ENCODE assay signal across 1 cellular context in the genomic region with DNA sequence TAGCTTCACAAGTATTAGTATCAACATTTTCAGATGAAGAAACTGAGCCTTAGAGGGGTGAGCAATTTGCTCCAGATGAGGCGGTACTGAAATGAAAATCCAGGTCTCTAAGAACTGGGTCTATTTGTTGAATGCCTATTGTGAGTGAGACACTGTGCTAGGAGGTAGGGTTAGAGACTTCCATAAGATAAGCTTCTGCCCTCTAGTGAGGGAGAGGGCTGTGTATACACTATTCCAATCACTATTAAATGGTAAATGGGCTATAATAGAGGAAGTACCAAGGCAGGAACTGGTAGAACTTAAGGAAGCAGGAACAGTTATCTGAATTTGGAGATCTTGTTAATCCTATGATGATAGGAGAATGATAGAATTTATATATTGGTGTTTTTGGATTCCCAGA.
TF ChIP-seq lines count a peak whose summit lies in the region.

No MANE protein-coding gene starts in this region.

TF ChIP-seq in GM23338, 12 proteins besides CTCF, POLR2A, EP300 and RAD21 (continued from another document):
- TF ChIP-seq, protein P1, sequence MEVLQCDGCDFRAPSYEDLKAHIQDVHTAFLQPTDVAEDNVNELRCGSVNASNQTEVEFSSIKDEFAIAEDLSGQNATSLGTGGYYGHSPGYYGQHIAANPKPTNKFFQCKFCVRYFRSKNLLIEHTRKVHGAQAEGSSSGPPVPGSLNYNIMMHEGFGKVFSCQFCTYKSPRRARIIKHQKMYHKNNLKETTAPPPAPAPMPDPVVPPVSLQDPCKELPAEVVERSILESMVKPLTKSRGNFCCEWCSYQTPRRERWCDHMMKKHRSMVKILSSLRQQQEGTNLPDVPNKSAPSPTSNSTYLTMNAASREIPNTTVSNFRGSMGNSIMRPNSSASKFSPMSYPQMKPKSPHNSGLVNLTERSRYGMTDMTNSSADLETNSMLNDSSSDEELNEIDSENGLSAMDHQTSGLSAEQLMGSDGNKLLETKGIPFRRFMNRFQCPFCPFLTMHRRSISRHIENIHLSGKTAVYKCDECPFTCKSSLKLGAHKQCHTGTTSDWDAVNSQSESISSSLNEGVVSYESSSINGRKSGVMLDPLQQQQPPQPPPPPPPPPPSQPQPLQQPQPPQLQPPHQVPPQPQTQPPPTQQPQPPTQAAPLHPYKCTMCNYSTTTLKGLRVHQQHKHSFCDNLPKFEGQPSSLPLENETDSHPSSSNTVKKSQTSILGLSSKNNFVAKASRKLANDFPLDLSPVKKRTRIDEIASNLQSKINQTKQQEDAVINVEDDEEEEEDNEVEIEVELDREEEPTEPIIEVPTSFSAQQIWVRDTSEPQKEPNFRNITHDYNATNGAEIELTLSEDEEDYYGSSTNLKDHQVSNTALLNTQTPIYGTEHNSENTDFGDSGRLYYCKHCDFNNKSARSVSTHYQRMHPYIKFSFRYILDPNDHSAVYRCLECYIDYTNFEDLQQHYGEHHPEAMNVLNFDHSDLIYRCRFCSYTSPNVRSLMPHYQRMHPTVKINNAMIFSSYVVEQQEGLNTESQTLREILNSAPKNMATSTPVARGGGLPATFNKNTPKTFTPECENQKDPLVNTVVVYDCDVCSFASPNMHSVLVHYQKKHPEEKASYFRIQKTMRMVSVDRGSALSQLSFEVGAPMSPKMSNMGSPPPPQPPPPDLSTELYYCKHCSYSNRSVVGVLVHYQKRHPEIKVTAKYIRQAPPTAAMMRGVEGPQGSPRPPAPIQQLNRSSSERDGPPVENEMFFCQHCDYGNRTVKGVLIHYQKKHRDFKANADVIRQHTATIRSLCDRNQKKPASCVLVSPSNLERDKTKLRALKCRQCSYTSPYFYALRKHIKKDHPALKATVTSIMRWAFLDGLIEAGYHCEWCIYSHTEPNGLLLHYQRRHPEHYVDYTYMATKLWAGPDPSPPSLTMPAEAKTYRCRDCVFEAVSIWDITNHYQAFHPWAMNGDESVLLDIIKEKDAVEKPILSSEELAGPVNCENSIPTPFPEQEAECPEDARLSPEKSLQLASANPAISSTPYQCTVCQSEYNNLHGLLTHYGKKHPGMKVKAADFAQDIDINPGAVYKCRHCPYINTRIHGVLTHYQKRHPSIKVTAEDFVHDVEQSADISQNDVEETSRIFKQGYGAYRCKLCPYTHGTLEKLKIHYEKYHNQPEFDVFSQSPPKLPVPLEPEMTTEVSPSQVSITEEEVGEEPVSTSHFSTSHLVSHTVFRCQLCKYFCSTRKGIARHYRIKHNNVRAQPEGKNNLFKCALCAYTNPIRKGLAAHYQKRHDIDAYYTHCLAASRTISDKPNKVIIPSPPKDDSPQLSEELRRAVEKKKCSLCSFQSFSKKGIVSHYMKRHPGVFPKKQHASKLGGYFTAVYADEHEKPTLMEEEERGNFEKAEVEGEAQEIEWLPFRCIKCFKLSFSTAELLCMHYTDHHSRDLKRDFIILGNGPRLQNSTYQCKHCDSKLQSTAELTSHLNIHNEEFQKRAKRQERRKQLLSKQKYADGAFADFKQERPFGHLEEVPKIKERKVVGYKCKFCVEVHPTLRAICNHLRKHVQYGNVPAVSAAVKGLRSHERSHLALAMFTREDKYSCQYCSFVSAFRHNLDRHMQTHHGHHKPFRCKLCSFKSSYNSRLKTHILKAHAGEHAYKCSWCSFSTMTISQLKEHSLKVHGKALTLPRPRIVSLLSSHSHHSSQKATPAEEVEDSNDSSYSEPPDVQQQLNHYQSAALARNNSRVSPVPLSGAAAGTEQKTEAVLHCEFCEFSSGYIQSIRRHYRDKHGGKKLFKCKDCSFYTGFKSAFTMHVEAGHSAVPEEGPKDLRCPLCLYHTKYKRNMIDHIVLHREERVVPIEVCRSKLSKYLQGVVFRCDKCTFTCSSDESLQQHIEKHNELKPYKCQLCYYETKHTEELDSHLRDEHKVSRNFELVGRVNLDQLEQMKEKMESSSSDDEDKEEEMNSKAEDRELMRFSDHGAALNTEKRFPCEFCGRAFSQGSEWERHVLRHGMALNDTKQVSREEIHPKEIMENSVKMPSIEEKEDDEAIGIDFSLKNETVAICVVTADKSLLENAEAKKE (CRISPR knock-in tag; IDR thresholded peaks at IDR 0.05): no peak
- TF ChIP-seq, protein P2, sequence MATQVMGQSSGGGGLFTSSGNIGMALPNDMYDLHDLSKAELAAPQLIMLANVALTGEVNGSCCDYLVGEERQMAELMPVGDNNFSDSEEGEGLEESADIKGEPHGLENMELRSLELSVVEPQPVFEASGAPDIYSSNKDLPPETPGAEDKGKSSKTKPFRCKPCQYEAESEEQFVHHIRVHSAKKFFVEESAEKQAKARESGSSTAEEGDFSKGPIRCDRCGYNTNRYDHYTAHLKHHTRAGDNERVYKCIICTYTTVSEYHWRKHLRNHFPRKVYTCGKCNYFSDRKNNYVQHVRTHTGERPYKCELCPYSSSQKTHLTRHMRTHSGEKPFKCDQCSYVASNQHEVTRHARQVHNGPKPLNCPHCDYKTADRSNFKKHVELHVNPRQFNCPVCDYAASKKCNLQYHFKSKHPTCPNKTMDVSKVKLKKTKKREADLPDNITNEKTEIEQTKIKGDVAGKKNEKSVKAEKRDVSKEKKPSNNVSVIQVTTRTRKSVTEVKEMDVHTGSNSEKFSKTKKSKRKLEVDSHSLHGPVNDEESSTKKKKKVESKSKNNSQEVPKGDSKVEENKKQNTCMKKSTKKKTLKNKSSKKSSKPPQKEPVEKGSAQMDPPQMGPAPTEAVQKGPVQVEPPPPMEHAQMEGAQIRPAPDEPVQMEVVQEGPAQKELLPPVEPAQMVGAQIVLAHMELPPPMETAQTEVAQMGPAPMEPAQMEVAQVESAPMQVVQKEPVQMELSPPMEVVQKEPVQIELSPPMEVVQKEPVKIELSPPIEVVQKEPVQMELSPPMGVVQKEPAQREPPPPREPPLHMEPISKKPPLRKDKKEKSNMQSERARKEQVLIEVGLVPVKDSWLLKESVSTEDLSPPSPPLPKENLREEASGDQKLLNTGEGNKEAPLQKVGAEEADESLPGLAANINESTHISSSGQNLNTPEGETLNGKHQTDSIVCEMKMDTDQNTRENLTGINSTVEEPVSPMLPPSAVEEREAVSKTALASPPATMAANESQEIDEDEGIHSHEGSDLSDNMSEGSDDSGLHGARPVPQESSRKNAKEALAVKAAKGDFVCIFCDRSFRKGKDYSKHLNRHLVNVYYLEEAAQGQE (IDR thresholded peaks at IDR 0.05; ENCODE audit: unreplicated experiment): no peak
- TF ChIP-seq EZH2 (IDR thresholded peaks at IDR 0.05; ENCODE audit: low read depth, unreplicated experiment): no peak
